Comparison of ENCODE assay signal across 12 cellular contexts in genomic region chr13:112636401-112636975, GRCh38. TPM values are rescaled to one million over a fixed set of nuclear protein-coding genes. Genes with fewer than 3 reads are reported as not detected.
DNase-seq lines count a peak whose midpoint lies in the region; ATAC-seq and TF ChIP-seq lines count a peak whose summit lies in the region.
"Had no signal": no experiment of that assay in that cellular context is flagged by ENCODE, and none has a peak within 500 bp of the region (broad histone marks: within the 10 kb centered on the region; RNA-seq: fewer than 3 reads in every experiment).

No MANE protein-coding gene starts in this region.

- TF ChIP-seq CTCF in testis (IDR thresholded peaks at IDR 0.05) (no peak), foreskin keratinocyte (conservative IDR thresholded peaks at IDR 0.05) (no peak)

- no peak overlapping the region for H3K4me2 ChIP-seq in trophoblast cell (ENCODE audit: low read length)

- intact Hi-C loops in testis (cut with DNase I; ENCODE audit: low total_unique reads), result no loop called here

- H3K36me3 ChIP-seq in H7 (replicated peaks; ENCODE audit: control insufficient read depth, insufficient read depth, low read length) (no peaks in the 10 kb centered on the region), trophoblast cell (ENCODE audit: control insufficient read depth in 1 of 2, insufficient read depth in 2 of 2, low read length in 2 of 2) (no peaks in the 10 kb centered on the region), testis (ENCODE audit: low read depth, missing control alignments) (no peaks in the 10 kb centered on the region)

- ATAC-seq in GM21619 (IDR thresholded peaks at IDR 0.05; ENCODE audit: unreplicated experiment) (no peak), foreskin keratinocyte (no peak)
- ATAC-seq: HCT116 had no signal

- no peak overlapping the region for H4K12ac ChIP-seq in trophoblast cell (ENCODE audit: low read depth, low read length)

- H2AFZ ChIP-seq in trophoblast cell (ENCODE audit: insufficient read depth, low read length, poor library complexity), result no peak overlapping the region

- H3K14ac ChIP-seq in trophoblast cell (ENCODE audit: low read length), result no peak overlapping the region

- H3K4me1 ChIP-seq in trophoblast cell (ENCODE audit: control insufficient read depth in 1 of 2, insufficient read depth in 2 of 2, low read length in 2 of 2), result peaks cover 29 to 38% of the 10 kb centered on the region in 2 experiments
- H3K4me1 ChIP-seq in testis, result no peaks in the 10 kb centered on the region
- no peaks in the 10 kb centered on the region for H3K4me1 ChIP-seq in foreskin keratinocyte

- H3K4ac ChIP-seq in trophoblast cell (ENCODE audit: low read depth, low read length), result no peak overlapping the region

- H2BK12ac ChIP-seq in trophoblast cell (ENCODE audit: low read length), result peak overlapping the region; percentile 16

- H2BK120ac ChIP-seq in trophoblast cell (ENCODE audit: insufficient read depth, low read length, poor library complexity), result peak overlapping the region; percentile 67

- H2AK5ac ChIP-seq in trophoblast cell (ENCODE audit: low read length), result no peak overlapping the region

- peak overlapping the region; percentile 87 for H3K18ac ChIP-seq in trophoblast cell (ENCODE audit: low read length)

- peak overlapping the region; percentile 71 for H4K8ac ChIP-seq in trophoblast cell (ENCODE audit: low read depth, low read length)

- no peaks in the 10 kb centered on the region for H3K79me2 ChIP-seq in trophoblast cell (ENCODE audit: control insufficient read depth, insufficient read depth, low read length, poor library complexity)

- H3K23ac ChIP-seq in trophoblast cell (ENCODE audit: low read length), result no peak overlapping the region

- H3K79me1 ChIP-seq in trophoblast cell (ENCODE audit: low read length), result peaks cover 17% of the 10 kb centered on the region

- H3K4me3 ChIP-seq in H7 (ENCODE audit: insufficient read depth, low read depth, low read length) (no peak overlapping the region), trophoblast cell (ENCODE audit: low read depth, low read length) (no peak overlapping the region), testis (no peak overlapping the region)

- no peak for TF ChIP-seq POLR2A in testis (IDR thresholded peaks at IDR 0.05)

- no peaks in the 10 kb centered on the region; the same call in 1 of the 2 replicates for H3K27me3 ChIP-seq in H7 (ENCODE audit: control insufficient read depth, insufficient read depth, low read length)
- no peaks in the 10 kb centered on the region for H3K27me3 ChIP-seq in trophoblast cell (ENCODE audit: insufficient read depth, low read length)
- H3K27me3 ChIP-seq in testis, result no peaks in the 10 kb centered on the region
- H3K27me3 ChIP-seq in foreskin keratinocyte, result peaks cover 73% of the 10 kb centered on the region

- H3K9me3 ChIP-seq in trophoblast cell (ENCODE audit: insufficient read depth, low read depth, low read length) (no peaks in the 10 kb centered on the region), testis (no peaks in the 10 kb centered on the region)

- peak; percentile 48 for DNase-seq in ELF-1 (ENCODE audit: low read depth, low spot score)
- peak; percentile 30 for DNase-seq in H7
- DNase-seq in islet precursor cell, result peak; percentile 49
- DNase-seq in trophoblast cell, result no peak
- no peak for DNase-seq in testis
- DNase-seq in foreskin keratinocyte, result no peak
- DNase-seq: C1 segment of cervical spinal cord; Calu3; CD4-positive, alpha-beta T cell; DMS 273 treated with DMSO at 0.1 percent for 48 hours had no signal

- peak overlapping the region; percentile 72 for H4K91ac ChIP-seq in trophoblast cell (ENCODE audit: low read depth, low read length)

- H3K9ac ChIP-seq in trophoblast cell (ENCODE audit: low read length), result no peak overlapping the region

- no CpG with 5 or more reads among the region's 19 CpGs for WGBS in trophoblast cell (ENCODE audit: extremely low coverage, insufficient coverage, insufficient read length)
- 91% methylated on average over 12 to 19 of the region's 19 CpGs for WGBS in testis, 2 donors

- H3K27ac ChIP-seq in trophoblast cell (ENCODE audit: low read depth, low read length) (no peak overlapping the region), testis (no peak overlapping the region), foreskin keratinocyte (no peak overlapping the region)

- H2BK5ac ChIP-seq in trophoblast cell (ENCODE audit: low read depth, low read length, poor library complexity), result peak overlapping the region; percentile 66

RNA-seq across cellular contexts. Expression of gene TUBGCP3, which starts 48.5 kb away (rescaled TPM):
- 19.2 and 25.8 TPM in 2 replicates for total RNA-seq in H7 (2014; rRNA removed; shearing (Covaris generic))
- 9.9 and 11.1 TPM in 2 replicates for polyA plus RNA-seq in trophoblast cell (2013)
- 10 to 100 TPM; 53.1 TPM for total RNA-seq in testis
- 42.4 TPM for polyA plus RNA-seq in testis (ENCODE audit: insufficient read depth, low read depth, low replicate concordance)
- 26.4 and 28.3 TPM in 2 replicates for total RNA-seq in foreskin keratinocyte
- polyA plus RNA-seq in foreskin keratinocyte, result 10.0 and 10.4 TPM in 2 replicates

RNA-seq across cellular contexts. Expression of gene ATP11A, which starts 53.4 kb away (rescaled TPM):
- total RNA-seq in H7 (2014; rRNA removed; shearing (Covaris generic)), result 9.9 and 14.7 TPM in 2 replicates
- polyA plus RNA-seq in trophoblast cell (2013), result 28.9 and 29.2 TPM in 2 replicates
- total RNA-seq in testis, result 100 to 1,000 TPM; 112 to 122 TPM
- 34.4 TPM for polyA plus RNA-seq in testis (ENCODE audit: insufficient read depth, low read depth, low replicate concordance)
- total RNA-seq in foreskin keratinocyte, result 11.7 and 13.4 TPM in 2 replicates
- polyA plus RNA-seq in foreskin keratinocyte, result 2.5 and 2.6 TPM in 2 replicates

Comparison
In these comparisons a context has a peak if more than half of its experiments do, and no peak if none do; other contexts are left out.
1. DNase-seq: peak in ELF-1 (single experiment), H7 (single experiment) and islet precursor cell (single experiment); none in trophoblast cell (0 of 2), testis (single experiment) and foreskin keratinocyte (0 of 2).